ENCODE assay signal across 21 cellular contexts in the genomic region with DNA sequence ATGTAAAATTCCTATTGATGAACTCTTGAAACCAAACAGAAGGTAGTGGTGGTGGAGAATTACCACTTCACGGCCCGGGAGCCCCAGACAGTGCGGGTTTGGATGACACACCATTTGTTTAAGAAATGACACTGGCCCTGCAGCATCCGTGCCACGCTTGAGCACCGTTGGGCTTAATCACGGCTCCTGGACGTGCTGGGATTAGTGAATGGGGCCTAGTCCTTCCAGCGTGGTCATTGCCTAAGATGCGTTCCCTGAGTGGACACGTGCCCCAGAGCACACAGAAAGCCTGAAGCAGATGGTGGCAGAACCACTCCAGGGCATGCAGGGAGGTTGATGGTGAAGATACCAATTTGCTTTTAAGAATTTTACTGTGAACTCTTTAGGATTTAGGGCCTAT. TPM values are rescaled to one million over a fixed set of nuclear protein-coding genes. Genes with fewer than 3 reads are reported as not detected.
DNase-seq lines count a peak whose midpoint lies in the region; ATAC-seq and TF ChIP-seq lines count a peak whose summit lies in the region.
"Had no signal": no experiment of that assay in that cellular context is flagged by ENCODE, and none has a peak within 500 bp of the region (broad histone marks: within the 10 kb centered on the region; RNA-seq: fewer than 3 reads in every experiment).

No MANE protein-coding gene starts in this region.

- H3K36me3 Mint-ChIP-seq in activated T-cell treated with anti-CD3 and anti-CD28 coated beads, Interleukin-2, amount 50 U/mL, for 24 hours (ENCODE audit: low read depth), result peaks cover 88% of the 10 kb centered on the region
- H3K36me3 Mint-ChIP-seq in T-helper 17 cell (ENCODE audit: low read depth) (peaks cover 4% of the 10 kb centered on the region), glutamatergic neuron (ENCODE audit: unreplicated experiment) (no peaks in the 10 kb centered on the region)

- no peaks in the 10 kb centered on the region for H3K9me3 ChIP-seq in T-helper 17 cell (ENCODE audit: control insufficient read depth, low read length, poor library complexity, severe bottlenecking)
- no peaks in the 10 kb centered on the region for H3K9me3 ChIP-seq in uterus
- H3K9me3 ChIP-seq in aorta (ENCODE audit: control insufficient read depth, low read length), result no peaks in the 10 kb centered on the region
- H3K9me3 ChIP-seq: lower lobe of right lung, tibial nerve had no signal

- H3K27me3 Mint-ChIP-seq in activated T-cell treated with anti-CD3 and anti-CD28 coated beads, Interleukin-2, amount 50 U/mL, for 24 hours, result no peaks in the 10 kb centered on the region
- H3K27me3 Mint-ChIP-seq in T-helper 17 cell, result no peaks in the 10 kb centered on the region
- H3K27me3 Mint-ChIP-seq in glutamatergic neuron (ENCODE audit: unreplicated experiment), result no peaks in the 10 kb centered on the region
- H3K27me3 Mint-ChIP-seq: dendritic cell treated with granulocyte-macrophage colony-stimulating factor and Interleukin-4, amounts not matched to agents 40 ng/mL and 50 ng/mL, for 4 days; IgD-negative memory B cell; naive thymus-derived CD8-positive, alpha-beta T cell had no signal

- H3K27ac Mint-ChIP-seq in activated T-cell treated with anti-CD3 and anti-CD28 coated beads, Interleukin-2, amount 50 U/mL, for 24 hours, result peak overlapping the region; percentile 33
- H3K27ac Mint-ChIP-seq in T-helper 17 cell, result peak overlapping the region; percentile 67
- H3K27ac Mint-ChIP-seq in glutamatergic neuron (ENCODE audit: unreplicated experiment), result peak overlapping the region; percentile 72
- H3K27ac Mint-ChIP-seq: dendritic cell treated with granulocyte-macrophage colony-stimulating factor and Interleukin-4, amounts not matched to agents 40 ng/mL and 50 ng/mL, for 4 days; IgD-negative memory B cell had no signal

- peaks cover 52% of the 10 kb centered on the region for H3K4me1 Mint-ChIP-seq in activated T-cell treated with anti-CD3 and anti-CD28 coated beads, Interleukin-2, amount 50 U/mL, for 24 hours (ENCODE audit: low read depth)
- peaks cover 28% of the 10 kb centered on the region for H3K4me1 Mint-ChIP-seq in T-helper 17 cell
- H3K4me1 Mint-ChIP-seq in glutamatergic neuron (ENCODE audit: low read depth, unreplicated experiment), result peaks cover 23% of the 10 kb centered on the region

- H3K4me1 ChIP-seq in uterus (no peaks in the 10 kb centered on the region), aorta (ENCODE audit: control insufficient read depth in 1 of 2, insufficient read depth in 2 of 2, low read length in 2 of 2) (no peaks in the 10 kb centered on the region)

- no peaks in the 10 kb centered on the region for H3K9me3 Mint-ChIP-seq in activated T-cell treated with anti-CD3 and anti-CD28 coated beads, Interleukin-2, amount 50 U/mL, for 24 hours
- H3K9me3 Mint-ChIP-seq in glutamatergic neuron (ENCODE audit: unreplicated experiment), result peaks cover 1% of the 10 kb centered on the region
- H3K9me3 Mint-ChIP-seq: CD14-positive monocyte; dendritic cell treated with granulocyte-macrophage colony-stimulating factor and Interleukin-4, amounts not matched to agents 40 ng/mL and 50 ng/mL, for 4 days; IgD-negative memory B cell; naive thymus-derived CD8-positive, alpha-beta T cell had no signal

- H3K4me3 ChIP-seq in uterus (no peak overlapping the region), aorta (ENCODE audit: low read length in 2 of 2) (no peak overlapping the region)
- H3K4me3 ChIP-seq: lower lobe of right lung, SK-N-MC, tibial nerve had no signal

- WGBS in aorta, 2 donors, result 70 to 76% methylated on average over 11 of the region's 11 CpGs

- no peak for DNase-seq in activated T-cell treated with anti-CD3 and anti-CD28 coated beads, Interleukin-2, amount 50 U/mL, for 24 hours
- no peak for DNase-seq in activated T-cell treated with anti-CD3 and anti-CD28 coated beads, Interleukin-2, amount 50 U/mL, for 48 hours
- DNase-seq in T-helper 17 cell, result no peak
- DNase-seq in glutamatergic neuron, result peak; percentile 50
- no peak for DNase-seq in GM13977 (ENCODE audit: low spot score)
- no peak for DNase-seq in uterus
- no peak for DNase-seq in aorta
- DNase-seq: activated CD4-positive, alpha-beta T cell treated with anti-CD3 and anti-CD28 coated beads for 4 hours; activated naive CD4-positive, alpha-beta T cell treated with anti-CD3 and anti-CD28 coated beads, Interleukin-2, amount 50 U/mL, for 16 hours; lower lobe of right lung; naive thymus-derived CD8-positive, alpha-beta T cell; NCI-H2029; NCI-H510A; stimulated activated naive CD4-positive, alpha-beta T cell treated with Interleukin-2 at 50 U/mL for 16 hours; T-helper 9 cell had no signal

- TF ChIP-seq CTCF in glutamatergic neuron (IDR thresholded peaks at IDR 0.05; ENCODE audit: partially characterized antibody, unreplicated experiment) (no peak), GM13977 (IDR thresholded peaks at IDR 0.05; ENCODE audit: extremely low read depth, insufficient read depth, missing control alignments) (no peak), uterus (IDR thresholded peaks at IDR 0.05) (no peak)

- in situ Hi-C loops in GM13977 (cut with MboI; ENCODE audit: low pct_unique_long_range_greater_than_20kb, low sequenced_read_pairs, unreplicated experiment), result no loop called here

- H3K27me3 ChIP-seq in uterus, result no peaks in the 10 kb centered on the region
- H3K27me3 ChIP-seq in aorta (ENCODE audit: control insufficient read depth in 1 of 2, insufficient read depth in 2 of 2, low read length in 1 of 2), result no peaks in the 10 kb centered on the region
- H3K27me3 ChIP-seq: tibial nerve had no signal

- ATAC-seq in T-helper 17 cell (no peak), GM19328 (IDR thresholded peaks at IDR 0.05; ENCODE audit: unreplicated experiment) (no peak), aorta (ENCODE audit: low FRiP score) (no peak)
- ATAC-seq: lower lobe of right lung; naive thymus-derived CD8-positive, alpha-beta T cell had no signal

- TF ChIP-seq POLR2A in uterus (IDR thresholded peaks at IDR 0.05), result no peak

- no peak overlapping the region for H3K4me3 Mint-ChIP-seq in activated T-cell treated with anti-CD3 and anti-CD28 coated beads, Interleukin-2, amount 50 U/mL, for 24 hours
- no peak overlapping the region for H3K4me3 Mint-ChIP-seq in T-helper 17 cell
- no peak overlapping the region for H3K4me3 Mint-ChIP-seq in glutamatergic neuron (ENCODE audit: unreplicated experiment)
- H3K4me3 Mint-ChIP-seq: CD14-positive monocyte; dendritic cell treated with granulocyte-macrophage colony-stimulating factor and Interleukin-4, amounts not matched to agents 40 ng/mL and 50 ng/mL, for 4 days; IgD-negative memory B cell; naive thymus-derived CD8-positive, alpha-beta T cell had no signal

- H3K36me3 ChIP-seq in uterus (no peaks in the 10 kb centered on the region), aorta (ENCODE audit: control insufficient read depth in 1 of 2, insufficient read depth in 2 of 2, low read length in 1 of 2) (peaks cover 6 to 13% of the 10 kb centered on the region in 2 donors)

- H3K27ac ChIP-seq in uterus, result no peak overlapping the region
- H3K27ac ChIP-seq in aorta (ENCODE audit: low read depth in 1 of 2, low read length in 2 of 2), result no peak overlapping the region
- H3K27ac ChIP-seq: lower lobe of right lung, SK-N-MC, tibial nerve had no signal

- intact Hi-C loops in uterus (cut with DNase I; ENCODE audit: low total_unique reads) (no loop called here), aorta (cut with DNase I) (no loop called here)

RNA-seq across cellular contexts. Expression of a gene that starts 14.5 kb away (rescaled TPM):
- 100 to 1,000 TPM; 161 to 167 TPM for total RNA-seq in T-helper 17 cell
- 71.2 TPM for total RNA-seq in glutamatergic neuron (ENCODE audit: unreplicated experiment)
- 10 to 100 TPM; 32.6 to 82.7 (median 60.8) TPM for total RNA-seq in uterus
- total RNA-seq in aorta, result 10 to 100 TPM; 48.7 to 75.7 TPM
- 10 to 100 TPM; 17.9 to 70.6 TPM for polyA plus RNA-seq in aorta

RNA-seq across cellular contexts. Expression of a gene that starts 27.0 kb away (rescaled TPM):
- 10 to 100 TPM; 59.2 to 64.8 TPM for total RNA-seq in T-helper 17 cell
- total RNA-seq in glutamatergic neuron (ENCODE audit: unreplicated experiment), result 43.2 TPM
- 10 to 100 TPM; 14.1 to 35.2 (median 24.7) TPM for total RNA-seq in uterus
- total RNA-seq in aorta, result 10 to 100 TPM; 22.1 to 53.1 TPM
- 10 to 100 TPM; 14.7 to 92.8 TPM for polyA plus RNA-seq in aorta
